In the genomic region with DNA sequence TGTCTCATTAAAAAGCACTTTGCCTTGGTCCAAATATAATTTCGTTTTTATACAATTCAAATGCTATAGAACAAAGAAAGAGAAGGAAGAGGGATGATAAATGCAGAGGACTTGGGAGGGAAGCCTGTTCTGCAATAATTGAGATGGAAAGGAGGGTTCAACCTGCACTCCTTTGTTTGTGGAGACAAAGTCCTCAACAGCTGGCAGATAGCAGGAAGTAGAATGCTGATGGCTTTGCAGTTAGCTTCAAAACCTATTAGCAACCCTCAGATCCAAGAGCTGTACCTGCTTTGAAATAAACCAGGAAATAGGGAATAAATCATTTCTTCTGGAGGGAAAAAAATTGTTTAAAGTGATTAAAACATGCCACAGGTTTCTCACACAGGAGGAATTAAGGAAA, we compare ENCODE assay signal across 20 cellular contexts.
DNase-seq lines count a peak whose midpoint lies in the region; ATAC-seq, FAIRE-seq and TF ChIP-seq lines count a peak whose summit lies in the region.
"Had no signal": no experiment of that assay in that cellular context is flagged by ENCODE, and none has a peak within 500 bp of the region (broad histone marks: within the 10 kb centered on the region; RNA-seq: fewer than 3 reads in every experiment).

No MANE protein-coding gene starts in this region.

- H3K4me3 ChIP-seq in H7 (ENCODE audit: insufficient read depth, low read depth, low read length), result no peak overlapping the region
- no peak overlapping the region for H3K4me3 ChIP-seq in liver (ENCODE audit: low read depth in 1 of 3, low read length in 3 of 3)
- no peak overlapping the region for H3K4me3 ChIP-seq in kidney (ENCODE audit: low read length in 2 of 2)
- H3K4me3 ChIP-seq in SK-N-SH (ENCODE audit: low read depth in 2 of 2, low read length in 1 of 2), result no peak overlapping the region
- H3K4me3 ChIP-seq: upper lobe of left lung had no signal

- no peak overlapping the region for H3K4me3 Mint-ChIP-seq in WTC11
- no peak overlapping the region for H3K4me3 Mint-ChIP-seq in stimulated activated naive CD8-positive, alpha-beta T cell treated with anti-CD3 and anti-CD28 coated beads, Interleukin-15, amount 100 ng/mL, for 72 hours
- H3K4me3 Mint-ChIP-seq: activated naive CD4-positive, alpha-beta T cell treated with anti-CD3 and anti-CD28 coated beads for 36 hours; memory B cell had no signal

- no peaks in the 10 kb centered on the region for H3K36me3 ChIP-seq in H7 (replicated peaks; ENCODE audit: control insufficient read depth, insufficient read depth, low read length)
- H3K36me3 ChIP-seq in liver (ENCODE audit: control insufficient read depth in 4 of 4, insufficient read depth in 3 of 4, low read depth in 1 of 4, low read length in 3 of 4), result no peaks in the 10 kb centered on the region
- no peaks in the 10 kb centered on the region for H3K36me3 ChIP-seq in kidney (ENCODE audit: control insufficient read depth in 1 of 2, insufficient read depth in 2 of 2, low read length in 2 of 2)
- no peaks in the 10 kb centered on the region for H3K36me3 ChIP-seq in SK-N-SH (replicated peaks in 1 of 2; ENCODE audit: control insufficient read depth in 1 of 2, insufficient read depth in 2 of 2, low read length in 1 of 2)
- H3K36me3 ChIP-seq: upper lobe of left lung had no signal

- no peaks in the 10 kb centered on the region for H3K36me3 Mint-ChIP-seq in WTC11
- H3K36me3 Mint-ChIP-seq: memory B cell had no signal

- H3K27me3 ChIP-seq in H7 (ENCODE audit: control insufficient read depth, insufficient read depth, low read length), result no peaks in the 10 kb centered on the region
- H3K27me3 ChIP-seq in liver (ENCODE audit: control insufficient read depth in 4 of 4, insufficient read depth in 4 of 4, low read length in 3 of 4), result no peaks in the 10 kb centered on the region
- no peaks in the 10 kb centered on the region for H3K27me3 ChIP-seq in SK-N-SH (ENCODE audit: insufficient read depth)
- H3K27me3 ChIP-seq: foreskin keratinocyte, upper lobe of left lung had no signal

- H3F3A ChIP-seq in SK-N-SH (replicated peaks; ENCODE audit: insufficient read depth), result no peaks in the 10 kb centered on the region

- intact Hi-C loops in kidney (cut with DNase I), result no loop called here

- 9% methylated on average over 1 of the region's 1 CpG for WGBS in liver
- WGBS in SK-N-SH (ENCODE audit: low lambda C conversion rate), result 3% methylated on average over 1 of the region's 1 CpG

- H3K27ac ChIP-seq in liver (ENCODE audit: low read depth in 1 of 2, low read length in 2 of 2) (no peak overlapping the region), kidney (ENCODE audit: low read depth in 2 of 2, low read length in 2 of 2) (no peak overlapping the region), SK-N-SH (ENCODE audit: low read depth in 2 of 2, low read length in 1 of 2) (no peak overlapping the region)
- H3K27ac ChIP-seq: foreskin keratinocyte, upper lobe of left lung had no signal

- no peaks in the 10 kb centered on the region for H3K9me2 ChIP-seq in SK-N-SH

- peak; percentile 7 for DNase-seq in H7
- peak; percentile 81 for DNase-seq in NCI-H146 treated with DMSO at 0.1 percent for 48 hours (lab: John Stamatoyannopoulos, UW; ENCODE audit: unreplicated experiment)
- no peak for DNase-seq in WTC11 (ENCODE audit: low spot score)
- DNase-seq in stimulated activated naive CD8-positive, alpha-beta T cell treated with anti-CD3 and anti-CD28 coated beads, Interleukin-15, amount 100 ng/mL, for 72 hours, result no peak
- no peak for DNase-seq in cortex of kidney (lab: John Stamatoyannopoulos, UW)
- DNase-seq in kidney, result no peak
- DNase-seq in SK-N-SH, result no peak
- DNase-seq: activated naive CD4-positive, alpha-beta T cell treated with anti-CD3 and anti-CD28 coated beads for 36 hours; activated T-cell treated with anti-CD3 and anti-CD28 coated beads for 4 hours; AML-193; foreskin keratinocyte; GOT3; MV-4-11; stimulated activated CD4-positive, alpha-beta T cell treated with anti-CD3 and anti-CD28 coated beads, Interleukin-15, amount 100 ng/mL, for 24 hours; stimulated activated naive CD4-positive, alpha-beta T cell treated with Interleukin-2 at 50 U/mL for 16 hours; upper lobe of left lung had no signal

- no peaks in the 10 kb centered on the region for H3K9me3 Mint-ChIP-seq in WTC11
- no peaks in the 10 kb centered on the region for H3K9me3 Mint-ChIP-seq in stimulated activated naive CD8-positive, alpha-beta T cell treated with anti-CD3 and anti-CD28 coated beads, Interleukin-15, amount 100 ng/mL, for 72 hours
- H3K9me3 Mint-ChIP-seq: activated naive CD4-positive, alpha-beta T cell treated with anti-CD3 and anti-CD28 coated beads for 36 hours; memory B cell had no signal

- no peak overlapping the region for H3K9ac ChIP-seq in liver (ENCODE audit: low read depth in 1 of 2, low read length in 2 of 2)
- no peak overlapping the region for H3K9ac ChIP-seq in kidney (ENCODE audit: low read length in 2 of 2)
- H3K9ac ChIP-seq in SK-N-SH, result no peak overlapping the region

- H3K9me3 ChIP-seq in liver (ENCODE audit: control insufficient read depth in 4 of 4, low read length in 3 of 4) (no peaks in the 10 kb centered on the region), kidney (ENCODE audit: control insufficient read depth in 1 of 2, low read length in 2 of 2) (no peaks in the 10 kb centered on the region), SK-N-SH (no peaks in the 10 kb centered on the region)
- H3K9me3 ChIP-seq: upper lobe of left lung had no signal

- TF ChIP-seq EP300 in SK-N-SH (IDR thresholded peaks at IDR 0.05; ENCODE audit: borderline replicate concordance in 1 of 2, low read depth in 1 of 2, low read length in 1 of 2), result no peak

- CTCF ChIA-PET in WTC11 (lab: Charles Lee), result interaction anchor here (1.5 kb wide), 1 partner anchor 191 kb away, joined by 5 read pairs; no protein-coding TSS in a partner anchor
- CTCF ChIA-PET in SK-N-SH (lab: Yijun Ruan, JAX), result no interaction called here

- no peak overlapping the region for H3K4me2 ChIP-seq in SK-N-SH

- peak; percentile 86 for ATAC-seq in WTC11
- no peak for ATAC-seq in stimulated activated naive CD8-positive, alpha-beta T cell treated with anti-CD3 and anti-CD28 coated beads, Interleukin-15, amount 100 ng/mL, for 72 hours
- ATAC-seq: foreskin keratinocyte had no signal

- POLR2A ChIA-PET in WTC11 (lab: Charles Lee), result no interaction called here
- POLR2A ChIA-PET in SK-N-SH (lab: Yijun Ruan, JAX), result no interaction called here

- FAIRE-seq in kidney (lab: Jason Lieb, UNC), result no peak
- FAIRE-seq: astrocyte, endothelial cell of umbilical vein had no signal

- no peaks in the 10 kb centered on the region for H3K79me2 ChIP-seq in SK-N-SH (ENCODE audit: insufficient read depth)

- peak; percentile 22 to 58 for TF ChIP-seq RAD21 in liver (IDR thresholded peaks at IDR 0.05)
- no peak for TF ChIP-seq RAD21 in SK-N-SH (IDR thresholded peaks at IDR 0.05; ENCODE audit: low read length)

- peak overlapping the region; percentile 23; the same call in 1 of the 2 replicates for H3K27ac Mint-ChIP-seq in WTC11
- no peak overlapping the region for H3K27ac Mint-ChIP-seq in stimulated activated naive CD8-positive, alpha-beta T cell treated with anti-CD3 and anti-CD28 coated beads, Interleukin-15, amount 100 ng/mL, for 72 hours
- H3K27ac Mint-ChIP-seq: activated naive CD4-positive, alpha-beta T cell treated with anti-CD3 and anti-CD28 coated beads for 36 hours; memory B cell had no signal

- no peaks in the 10 kb centered on the region for H3K27me3 Mint-ChIP-seq in WTC11 (ENCODE audit: low read depth)
- peaks cover 7% of the 10 kb centered on the region for H3K27me3 Mint-ChIP-seq in stimulated activated naive CD8-positive, alpha-beta T cell treated with anti-CD3 and anti-CD28 coated beads, Interleukin-15, amount 100 ng/mL, for 72 hours

- H3K4me1 ChIP-seq in liver (ENCODE audit: control insufficient read depth in 4 of 4, insufficient read depth in 4 of 4, low read length in 3 of 4) (peaks cover 0 to 3% (median 0%) of the 10 kb centered on the region in 4 donors), kidney (ENCODE audit: control insufficient read depth in 1 of 2, insufficient read depth in 1 of 2, low read depth in 1 of 2, low read length in 2 of 2) (no peaks in the 10 kb centered on the region), SK-N-SH (ENCODE audit: control insufficient read depth in 1 of 2, insufficient read depth in 2 of 2, low read depth in 1 of 2, low read length in 1 of 2) (no peaks in the 10 kb centered on the region)
- H3K4me1 ChIP-seq: foreskin keratinocyte, upper lobe of left lung had no signal

- H3K4me1 Mint-ChIP-seq in WTC11, result peaks cover 47% of the 10 kb centered on the region
- no peaks in the 10 kb centered on the region for H3K4me1 Mint-ChIP-seq in stimulated activated naive CD8-positive, alpha-beta T cell treated with anti-CD3 and anti-CD28 coated beads, Interleukin-15, amount 100 ng/mL, for 72 hours
- H3K4me1 Mint-ChIP-seq: memory B cell had no signal

- TF ChIP-seq CTCF in WTC11 (IDR thresholded peaks at IDR 0.05) (no peak), liver (IDR thresholded peaks at IDR 0.05; ENCODE audit: low read depth, low read length, missing input control) (no peak), kidney (IDR thresholded peaks at IDR 0.05; ENCODE audit: borderline replicate concordance, extremely low read depth, insufficient read depth) (no peak), SK-N-SH (IDR thresholded peaks at IDR 0.05) (no peak)

- H4K20me1 ChIP-seq in SK-N-SH (ENCODE audit: insufficient read depth), result no peaks in the 10 kb centered on the region

- no peak overlapping the region for H2AFZ ChIP-seq in SK-N-SH (ENCODE audit: low read depth)

TF ChIP-seq in WTC11, 78 proteins besides CTCF, POLR2A, EP300 and RAD21 (continues in another document):
- TF ChIP-seq, protein P1, sequence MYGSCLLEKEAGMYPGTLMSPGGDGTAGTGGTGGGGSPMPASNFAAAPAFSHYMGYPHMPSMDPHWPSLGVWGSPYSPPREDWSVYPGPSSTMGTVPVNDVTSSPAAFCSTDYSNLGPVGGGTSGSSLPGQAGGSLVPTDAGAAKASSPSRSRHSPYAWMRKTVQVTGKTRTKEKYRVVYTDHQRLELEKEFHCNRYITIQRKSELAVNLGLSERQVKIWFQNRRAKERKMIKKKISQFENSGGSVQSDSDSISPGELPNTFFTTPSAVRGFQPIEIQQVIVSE (CRISPR knock-in tag; IDR thresholded peaks at IDR 0.05; ENCODE audit: borderline replicate concordance), result no peak

TF ChIP-seq in liver, 16 proteins besides CTCF, POLR2A, EP300 and RAD21 (continues in another document):
- TF ChIP-seq HNF4G (IDR thresholded peaks at IDR 0.05), result peak; percentile 83
- TF ChIP-seq, protein P2, sequence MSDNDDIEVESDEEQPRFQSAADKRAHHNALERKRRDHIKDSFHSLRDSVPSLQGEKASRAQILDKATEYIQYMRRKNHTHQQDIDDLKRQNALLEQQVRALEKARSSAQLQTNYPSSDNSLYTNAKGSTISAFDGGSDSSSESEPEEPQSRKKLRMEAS (IDR thresholded peaks at IDR 0.05), result no peak
- no peak for TF ChIP-seq FOXA1 (IDR thresholded peaks at IDR 0.05)
- TF ChIP-seq SP1 (IDR thresholded peaks at IDR 0.05), result peak; percentile 67

TF ChIP-seq in SK-N-SH, 30 proteins besides CTCF, POLR2A, EP300 and RAD21 (continues in another document):
- TF ChIP-seq NRF1 (IDR thresholded peaks at IDR 0.05; ENCODE audit: low read depth, low read length), result no peak
- TF ChIP-seq JUND (IDR thresholded peaks at IDR 0.05), result no peak

Comparison
In these comparisons a context has a peak if more than half of its experiments do, and no peak if none do; other contexts are left out.
1. DNase-seq: peak in H7 (single experiment) and NCI-H146 treated with DMSO at 0.1 percent for 48 hours (single experiment); none in WTC11 (single experiment), stimulated activated naive CD8-positive, alpha-beta T cell treated with anti-CD3 and anti-CD28 coated beads, Interleukin-15, amount 100 ng/mL, for 72 hours (0 of 2), cortex of kidney (single experiment), kidney (single experiment) and SK-N-SH (single experiment).